In the genomic region with DNA sequence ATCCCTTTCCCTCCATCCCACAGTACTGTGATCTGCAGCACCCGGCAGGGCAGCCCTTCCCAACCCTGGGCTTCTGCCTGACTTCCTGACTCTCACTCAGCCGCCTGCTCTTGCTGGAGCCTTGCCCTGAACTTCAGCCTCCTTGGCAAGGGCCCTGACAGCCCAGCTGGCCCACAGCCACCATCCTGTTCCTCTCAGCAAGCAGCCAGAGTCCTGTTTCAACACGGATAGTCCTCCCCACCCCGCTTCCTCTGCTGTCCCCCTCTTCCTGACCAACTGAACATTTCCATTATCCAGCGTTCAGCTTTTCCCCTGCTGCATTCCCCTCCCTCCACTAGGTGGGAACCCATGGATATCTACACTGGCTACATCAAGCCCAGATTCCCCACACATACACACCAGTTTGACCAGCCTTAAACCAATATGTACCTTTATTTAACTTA, we compare ENCODE assay signal across 8 cellular contexts.
DNase-seq lines count a peak whose midpoint lies in the region; ATAC-seq and TF ChIP-seq lines count a peak whose summit lies in the region.

No MANE protein-coding gene starts in this region.

- no peak for ATAC-seq in activated naive CD8-positive, alpha-beta T cell treated with anti-CD3 and anti-CD28 coated beads, Interleukin-2, amount 10 ng/mL, durations not matched to agents 7 days and 5 days (ENCODE audit: low read depth)
- ATAC-seq in activated naive CD8-positive, alpha-beta T cell treated with anti-CD3 and anti-CD28 coated beads, Interleukin-2, amount 50 U/mL, for 24 hours: no peak
- ATAC-seq in Right ventricle myocardium superior (ENCODE audit: poor library complexity): peak; percentile 99
- ATAC-seq in HG03139 (IDR thresholded peaks at IDR 0.05; ENCODE audit: unreplicated experiment): no peak

- CTCF ChIA-PET in activated CD4-positive, alpha-beta memory T cell treated with anti-CD3 and anti-CD28 coated beads, Interleukin-2, amount 10 ng/mL, durations not matched to agents 7 days and 5 days (lab: Charles Lee): no interaction called here

- POLR2A ChIA-PET in activated naive CD8-positive, alpha-beta T cell treated with anti-CD3 and anti-CD28 coated beads, Interleukin-2, amount 10 ng/mL, durations not matched to agents 7 days and 5 days (lab: Charles Lee): interaction anchor here (0.8 kb wide), 1 partner anchor 9 kb away, joined by 3 read pairs; no protein-coding TSS in a partner anchor
- POLR2A ChIA-PET in activated CD4-positive, alpha-beta memory T cell treated with anti-CD3 and anti-CD28 coated beads, Interleukin-2, amount 10 ng/mL, durations not matched to agents 7 days and 5 days (lab: Charles Lee): interaction anchor here (0.6 kb wide), 1 partner anchor 31 kb away, joined by 4 read pairs; no protein-coding TSS in a partner anchor

- H3K4me3 Mint-ChIP-seq in activated naive CD8-positive, alpha-beta T cell treated with anti-CD3 and anti-CD28 coated beads, Interleukin-2, amount 10 ng/mL, durations not matched to agents 7 days and 5 days: no peak overlapping the region
- no peak overlapping the region for H3K4me3 Mint-ChIP-seq in activated naive CD8-positive, alpha-beta T cell treated with anti-CD3 and anti-CD28 coated beads, Interleukin-2, amount 50 U/mL, for 24 hours
- no peak overlapping the region for H3K4me3 Mint-ChIP-seq in activated CD4-positive, alpha-beta memory T cell treated with anti-CD3 and anti-CD28 coated beads, Interleukin-2, amount 10 ng/mL, durations not matched to agents 7 days and 5 days

- peak overlapping the region; percentile 30 for H3K27ac Mint-ChIP-seq in activated naive CD8-positive, alpha-beta T cell treated with anti-CD3 and anti-CD28 coated beads, Interleukin-2, amount 10 ng/mL, durations not matched to agents 7 days and 5 days
- no peak overlapping the region for H3K27ac Mint-ChIP-seq in activated naive CD8-positive, alpha-beta T cell treated with anti-CD3 and anti-CD28 coated beads, Interleukin-2, amount 50 U/mL, for 24 hours
- no peak overlapping the region for H3K27ac Mint-ChIP-seq in activated CD4-positive, alpha-beta memory T cell treated with anti-CD3 and anti-CD28 coated beads, Interleukin-2, amount 10 ng/mL, durations not matched to agents 7 days and 5 days

- intact Hi-C loops in Right ventricle myocardium superior (cut with DNase I): no loop called here

- peaks cover 4% of the 10 kb centered on the region for H3K27me3 Mint-ChIP-seq in activated naive CD8-positive, alpha-beta T cell treated with anti-CD3 and anti-CD28 coated beads, Interleukin-2, amount 10 ng/mL, durations not matched to agents 7 days and 5 days
- no peaks in the 10 kb centered on the region for H3K27me3 Mint-ChIP-seq in activated naive CD8-positive, alpha-beta T cell treated with anti-CD3 and anti-CD28 coated beads, Interleukin-2, amount 50 U/mL, for 24 hours
- peaks cover 9% of the 10 kb centered on the region for H3K27me3 Mint-ChIP-seq in activated CD4-positive, alpha-beta memory T cell treated with anti-CD3 and anti-CD28 coated beads, Interleukin-2, amount 10 ng/mL, durations not matched to agents 7 days and 5 days

- no peak overlapping the region for H3K4me3 ChIP-seq in WI38 (ENCODE audit: low read depth, low read length)

- H3K36me3 Mint-ChIP-seq in activated naive CD8-positive, alpha-beta T cell treated with anti-CD3 and anti-CD28 coated beads, Interleukin-2, amount 10 ng/mL, durations not matched to agents 7 days and 5 days: no peaks in the 10 kb centered on the region
- no peaks in the 10 kb centered on the region for H3K36me3 Mint-ChIP-seq in activated naive CD8-positive, alpha-beta T cell treated with anti-CD3 and anti-CD28 coated beads, Interleukin-2, amount 50 U/mL, for 24 hours (ENCODE audit: low read depth)
- H3K36me3 Mint-ChIP-seq in activated CD4-positive, alpha-beta memory T cell treated with anti-CD3 and anti-CD28 coated beads, Interleukin-2, amount 10 ng/mL, durations not matched to agents 7 days and 5 days (ENCODE audit: low read depth): no peaks in the 10 kb centered on the region

- H3K9me3 Mint-ChIP-seq in activated naive CD8-positive, alpha-beta T cell treated with anti-CD3 and anti-CD28 coated beads, Interleukin-2, amount 10 ng/mL, durations not matched to agents 7 days and 5 days: peaks cover 2% of the 10 kb centered on the region
- no peaks in the 10 kb centered on the region for H3K9me3 Mint-ChIP-seq in activated naive CD8-positive, alpha-beta T cell treated with anti-CD3 and anti-CD28 coated beads, Interleukin-2, amount 50 U/mL, for 24 hours
- peaks cover 3% of the 10 kb centered on the region for H3K9me3 Mint-ChIP-seq in activated CD4-positive, alpha-beta memory T cell treated with anti-CD3 and anti-CD28 coated beads, Interleukin-2, amount 10 ng/mL, durations not matched to agents 7 days and 5 days

- peak; percentile 38; the same call in 1 of the 2 replicates for TF ChIP-seq CTCF in WI38 (IDR thresholded peaks at IDR 0.05; ENCODE audit: low read depth, low read length)

- H3K4me1 Mint-ChIP-seq in activated naive CD8-positive, alpha-beta T cell treated with anti-CD3 and anti-CD28 coated beads, Interleukin-2, amount 10 ng/mL, durations not matched to agents 7 days and 5 days: peaks cover 15% of the 10 kb centered on the region
- peaks cover 22% of the 10 kb centered on the region for H3K4me1 Mint-ChIP-seq in activated naive CD8-positive, alpha-beta T cell treated with anti-CD3 and anti-CD28 coated beads, Interleukin-2, amount 50 U/mL, for 24 hours
- peaks cover 17% of the 10 kb centered on the region for H3K4me1 Mint-ChIP-seq in activated CD4-positive, alpha-beta memory T cell treated with anti-CD3 and anti-CD28 coated beads, Interleukin-2, amount 10 ng/mL, durations not matched to agents 7 days and 5 days

- no peak for DNase-seq in activated naive CD8-positive, alpha-beta T cell treated with anti-CD3 and anti-CD28 coated beads, Interleukin-2, amount 10 ng/mL, durations not matched to agents 7 days and 5 days
- DNase-seq in activated naive CD8-positive, alpha-beta T cell treated with anti-CD3 and anti-CD28 coated beads, Interleukin-2, amount 50 U/mL, for 24 hours: no peak
- DNase-seq in Right ventricle myocardium superior (peak; percentile 96), pulmonary artery endothelial cell (ENCODE audit: low read depth, low spot score) (peak; percentile 90)
- DNase-seq in stimulated activated CD8-positive, alpha-beta memory T cell treated with anti-CD3 and anti-CD28 coated beads, Interleukin-4, amount 100 ng/mL, for 48 hours: no peak
- DNase-seq in activated CD4-positive, alpha-beta memory T cell treated with anti-CD3 and anti-CD28 coated beads, Interleukin-2, amount 10 ng/mL, durations not matched to agents 7 days and 5 days: no peak

Comparison
In these comparisons a context has a peak if more than half of its experiments do, and no peak if none do; other contexts are left out.
1. DNase-seq: peak in Right ventricle myocardium superior (single experiment) and pulmonary artery endothelial cell (single experiment); none in activated naive CD8-positive, alpha-beta T cell treated with anti-CD3 and anti-CD28 coated beads, Interleukin-2, amount 10 ng/mL, durations not matched to agents 7 days and 5 days (single experiment), activated naive CD8-positive, alpha-beta T cell treated with anti-CD3 and anti-CD28 coated beads, Interleukin-2, amount 50 U/mL, for 24 hours (single experiment), stimulated activated CD8-positive, alpha-beta memory T cell treated with anti-CD3 and anti-CD28 coated beads, Interleukin-4, amount 100 ng/mL, for 48 hours (single experiment) and activated CD4-positive, alpha-beta memory T cell treated with anti-CD3 and anti-CD28 coated beads, Interleukin-2, amount 10 ng/mL, durations not matched to agents 7 days and 5 days (single experiment).